Comparison of ENCODE assay signal across 2 cellular contexts in the genomic region with DNA sequence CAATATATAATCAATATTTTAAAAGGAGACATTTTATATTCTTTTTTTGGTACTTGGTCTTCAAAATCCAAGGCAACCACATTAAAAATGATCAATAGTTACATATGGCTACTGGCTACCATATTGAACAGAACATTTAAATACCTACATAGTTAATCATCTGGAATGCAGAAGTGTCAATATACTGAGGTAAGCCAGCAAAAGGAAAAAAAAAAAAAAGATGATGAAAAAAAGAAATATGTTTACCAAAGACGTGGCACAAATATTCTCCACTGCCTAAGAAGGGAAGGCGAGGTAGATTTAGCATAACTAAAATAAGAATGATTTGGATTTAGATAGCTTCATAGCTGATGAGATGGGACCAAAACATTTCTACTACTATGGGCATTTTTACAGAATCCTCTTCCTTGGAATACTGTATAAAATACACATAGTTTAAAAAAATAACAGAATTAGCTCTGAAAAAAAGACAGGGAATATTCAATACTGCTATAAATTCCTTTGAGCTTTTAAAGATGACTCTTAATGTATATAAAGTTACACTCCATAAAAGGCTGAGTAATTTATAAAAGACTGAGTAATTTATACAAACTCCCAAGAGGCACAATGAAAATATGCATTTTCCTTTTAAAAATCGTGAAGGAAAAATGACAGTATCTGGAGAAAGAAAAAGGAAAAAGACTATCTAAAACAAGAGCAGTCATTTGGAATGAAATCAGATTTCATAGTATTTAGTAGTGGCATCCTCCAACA.
TF ChIP-seq lines count a peak whose summit lies in the region.

No MANE protein-coding gene starts in this region.

TF ChIP-seq in SK-N-SH, 30 proteins besides CTCF, POLR2A, EP300 and RAD21 (continued from another document):
- TF ChIP-seq RFX5 (IDR thresholded peaks at IDR 0.05; ENCODE audit: low read length) = no peak

TF ChIP-seq in SK-N-SH treated with all-trans-retinoic acid at 6 μM for 48 hours, 23 proteins besides CTCF, POLR2A, EP300 and RAD21 (continued from another document):
- TF ChIP-seq, protein P1, sequence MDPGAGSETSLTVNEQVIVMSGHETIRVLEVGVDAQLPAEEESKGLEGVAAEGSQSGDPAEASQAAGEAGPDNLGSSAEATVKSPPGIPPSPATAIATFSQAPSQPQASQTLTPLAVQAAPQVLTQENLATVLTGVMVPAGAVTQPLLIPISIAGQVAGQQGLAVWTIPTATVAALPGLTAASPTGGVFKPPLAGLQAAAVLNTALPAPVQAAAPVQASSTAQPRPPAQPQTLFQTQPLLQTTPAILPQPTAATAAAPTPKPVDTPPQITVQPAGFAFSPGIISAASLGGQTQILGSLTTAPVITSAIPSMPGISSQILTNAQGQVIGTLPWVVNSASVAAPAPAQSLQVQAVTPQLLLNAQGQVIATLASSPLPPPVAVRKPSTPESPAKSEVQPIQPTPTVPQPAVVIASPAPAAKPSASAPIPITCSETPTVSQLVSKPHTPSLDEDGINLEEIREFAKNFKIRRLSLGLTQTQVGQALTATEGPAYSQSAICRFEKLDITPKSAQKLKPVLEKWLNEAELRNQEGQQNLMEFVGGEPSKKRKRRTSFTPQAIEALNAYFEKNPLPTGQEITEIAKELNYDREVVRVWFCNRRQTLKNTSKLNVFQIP (CRISPR knock-in tag; IDR thresholded peaks at IDR 0.05; ENCODE audit: borderline replicate concordance, low read depth) = no peak
- no peak for TF ChIP-seq ZNF70 (CRISPR knock-in tag; IDR thresholded peaks at IDR 0.05)
- no peak for TF ChIP-seq TCF4 (CRISPR knock-in tag; IDR thresholded peaks at IDR 0.05; ENCODE audit: borderline replicate concordance)
- no peak for TF ChIP-seq ZC3H10 (CRISPR knock-in tag; IDR thresholded peaks at IDR 0.05)
- TF ChIP-seq SNAI2 (CRISPR knock-in tag; IDR thresholded peaks at IDR 0.05) = no peak
- TF ChIP-seq, protein P2, sequence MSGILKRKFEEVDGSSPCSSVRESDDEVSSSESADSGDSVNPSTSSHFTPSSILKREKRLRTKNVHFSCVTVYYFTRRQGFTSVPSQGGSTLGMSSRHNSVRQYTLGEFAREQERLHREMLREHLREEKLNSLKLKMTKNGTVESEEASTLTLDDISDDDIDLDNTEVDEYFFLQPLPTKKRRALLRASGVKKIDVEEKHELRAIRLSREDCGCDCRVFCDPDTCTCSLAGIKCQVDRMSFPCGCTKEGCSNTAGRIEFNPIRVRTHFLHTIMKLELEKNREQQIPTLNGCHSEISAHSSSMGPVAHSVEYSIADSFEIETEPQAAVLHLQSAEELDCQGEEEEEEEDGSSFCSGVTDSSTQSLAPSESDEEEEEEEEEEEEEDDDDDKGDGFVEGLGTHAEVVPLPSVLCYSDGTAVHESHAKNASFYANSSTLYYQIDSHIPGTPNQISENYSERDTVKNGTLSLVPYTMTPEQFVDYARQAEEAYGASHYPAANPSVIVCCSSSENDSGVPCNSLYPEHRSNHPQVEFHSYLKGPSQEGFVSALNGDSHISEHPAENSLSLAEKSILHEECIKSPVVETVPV (CRISPR knock-in tag; IDR thresholded peaks at IDR 0.05) = no peak
- TF ChIP-seq BACH2 (CRISPR knock-in tag; IDR thresholded peaks at IDR 0.05; ENCODE audit: borderline replicate concordance) = no peak
- TF ChIP-seq PPARA (CRISPR knock-in tag; IDR thresholded peaks at IDR 0.05; ENCODE audit: borderline replicate concordance) = no peak
- no peak for TF ChIP-seq GLIS3 (CRISPR knock-in tag; IDR thresholded peaks at IDR 0.05)
- no peak for TF ChIP-seq ISL1 (CRISPR knock-in tag; IDR thresholded peaks at IDR 0.05)
- no peak for TF ChIP-seq RARB (CRISPR knock-in tag; IDR thresholded peaks at IDR 0.05)
- no peak for TF ChIP-seq ARNTL (CRISPR knock-in tag; IDR thresholded peaks at IDR 0.05; ENCODE audit: borderline replicate concordance, low read depth)
- TF ChIP-seq ESRRG (CRISPR knock-in tag; IDR thresholded peaks at IDR 0.05) = no peak
- no peak for TF ChIP-seq ZNF565 (CRISPR knock-in tag; conservative IDR thresholded peaks at IDR 0.05; ENCODE audit: low read depth)
- TF ChIP-seq, protein P3, sequence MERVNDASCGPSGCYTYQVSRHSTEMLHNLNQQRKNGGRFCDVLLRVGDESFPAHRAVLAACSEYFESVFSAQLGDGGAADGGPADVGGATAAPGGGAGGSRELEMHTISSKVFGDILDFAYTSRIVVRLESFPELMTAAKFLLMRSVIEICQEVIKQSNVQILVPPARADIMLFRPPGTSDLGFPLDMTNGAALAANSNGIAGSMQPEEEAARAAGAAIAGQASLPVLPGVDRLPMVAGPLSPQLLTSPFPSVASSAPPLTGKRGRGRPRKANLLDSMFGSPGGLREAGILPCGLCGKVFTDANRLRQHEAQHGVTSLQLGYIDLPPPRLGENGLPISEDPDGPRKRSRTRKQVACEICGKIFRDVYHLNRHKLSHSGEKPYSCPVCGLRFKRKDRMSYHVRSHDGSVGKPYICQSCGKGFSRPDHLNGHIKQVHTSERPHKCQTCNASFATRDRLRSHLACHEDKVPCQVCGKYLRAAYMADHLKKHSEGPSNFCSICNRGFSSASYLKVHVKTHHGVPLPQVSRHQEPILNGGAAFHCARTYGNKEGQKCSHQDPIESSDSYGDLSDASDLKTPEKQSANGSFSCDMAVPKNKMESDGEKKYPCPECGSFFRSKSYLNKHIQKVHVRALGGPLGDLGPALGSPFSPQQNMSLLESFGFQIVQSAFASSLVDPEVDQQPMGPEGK (CRISPR knock-in tag; IDR thresholded peaks at IDR 0.05; ENCODE audit: borderline replicate concordance) = no peak
- TF ChIP-seq TOX (CRISPR knock-in tag; IDR thresholded peaks at IDR 0.05; ENCODE audit: borderline replicate concordance) = no peak
- TF ChIP-seq, protein P4, sequence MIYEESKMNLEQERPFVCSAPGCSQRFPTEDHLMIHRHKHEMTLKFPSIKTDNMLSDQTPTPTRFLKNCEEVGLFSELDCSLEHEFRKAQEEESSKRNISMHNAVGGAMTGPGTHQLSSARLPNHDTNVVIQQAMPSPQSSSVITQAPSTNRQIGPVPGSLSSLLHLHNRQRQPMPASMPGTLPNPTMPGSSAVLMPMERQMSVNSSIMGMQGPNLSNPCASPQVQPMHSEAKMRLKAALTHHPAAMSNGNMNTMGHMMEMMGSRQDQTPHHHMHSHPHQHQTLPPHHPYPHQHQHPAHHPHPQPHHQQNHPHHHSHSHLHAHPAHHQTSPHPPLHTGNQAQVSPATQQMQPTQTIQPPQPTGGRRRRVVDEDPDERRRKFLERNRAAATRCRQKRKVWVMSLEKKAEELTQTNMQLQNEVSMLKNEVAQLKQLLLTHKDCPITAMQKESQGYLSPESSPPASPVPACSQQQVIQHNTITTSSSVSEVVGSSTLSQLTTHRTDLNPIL (CRISPR knock-in tag; IDR thresholded peaks at IDR 0.05; ENCODE audit: low read depth) = no peak
